26 cellular contexts compared by ENCODE assay signal in the genomic region with DNA sequence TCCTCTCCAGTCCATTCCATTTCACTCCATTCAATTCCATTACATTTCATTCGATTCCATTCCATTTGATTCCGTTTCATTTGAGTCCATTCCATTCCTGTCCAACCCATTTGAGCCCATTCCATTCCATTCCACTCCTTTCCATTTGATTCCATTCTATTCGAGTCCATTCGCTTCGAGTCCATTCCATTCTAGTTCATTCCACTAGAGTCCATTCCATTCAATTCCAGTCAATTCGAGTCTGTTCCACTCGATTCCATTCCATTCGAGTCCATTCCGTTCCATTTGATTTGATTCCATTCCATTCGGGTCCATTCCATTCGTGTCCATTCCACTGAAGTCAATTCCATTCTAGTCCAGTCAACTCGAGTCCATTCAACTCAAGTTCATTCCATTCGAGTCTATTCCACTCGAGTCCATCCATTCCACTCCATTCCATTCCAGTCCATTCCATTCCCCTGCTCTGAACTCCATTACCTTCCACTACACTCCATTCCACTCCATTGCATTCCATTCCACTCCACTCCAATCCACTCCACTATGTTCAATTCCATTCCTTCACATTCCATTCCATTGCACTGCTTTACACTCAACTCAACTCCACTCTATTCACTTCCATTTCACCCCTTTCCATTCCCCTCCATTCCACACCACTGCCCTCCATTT.
"Had no signal": no experiment of that assay in that cellular context is flagged by ENCODE, and none has a peak within 500 bp of the region (broad histone marks: within the 10 kb centered on the region; RNA-seq: fewer than 3 reads in every experiment).

No MANE protein-coding gene starts in this region.

- H3K27me3 Mint-ChIP-seq: activated CD8-positive, alpha-beta T cell treated with anti-CD3 and anti-CD28 coated beads for 36 hours; activated naive CD8-positive, alpha-beta T cell treated with anti-CD3 and anti-CD28 coated beads, Interleukin-2, amount 10 ng/mL, durations not matched to agents 7 days and 5 days; activated T-cell treated with anti-CD3 and anti-CD28 coated beads, Interleukin-2, amount 50 U/mL, for 24 hours; memory B cell; naive B cell; stimulated activated naive CD8-positive, alpha-beta T cell treated with anti-CD3 and anti-CD28 coated beads, Interleukin-15, amount 100 ng/mL, for 72 hours had no signal

- H3K9ac ChIP-seq: neural progenitor cell had no signal

- H3K4me1 Mint-ChIP-seq: activated naive CD8-positive, alpha-beta T cell treated with anti-CD3 and anti-CD28 coated beads, Interleukin-2, amount 10 ng/mL, durations not matched to agents 7 days and 5 days; neural progenitor cell; stimulated activated naive CD8-positive, alpha-beta T cell treated with anti-CD3 and anti-CD28 coated beads, Interleukin-15, amount 100 ng/mL, for 72 hours; WTC11 had no signal

- DNase-seq: activated CD4-positive, alpha-beta T cell treated with anti-CD3 and anti-CD28 coated beads for 4 hours; activated CD8-positive, alpha-beta T cell treated with anti-CD3 and anti-CD28 coated beads for 36 hours; activated naive CD4-positive, alpha-beta T cell treated with Interleukin-2 at 50 U/mL for 16 hours; activated naive CD8-positive, alpha-beta T cell treated with anti-CD3 and anti-CD28 coated beads, Interleukin-2, amount 10 ng/mL, durations not matched to agents 7 days and 5 days; activated T-cell treated with anti-CD3 and anti-CD28 coated beads, Interleukin-2, amount 50 U/mL, for 24 hours; amygdala; dermis blood vessel endothelial cell; effector memory CD4-positive, alpha-beta T cell; foreskin fibroblast; hippocampal formation; immature natural killer cell; kidney glomerular epithelial cell; left ventricle myocardium inferior; mucosa of descending colon; naive B cell; stimulated activated naive CD8-positive, alpha-beta T cell treated with anti-CD3 and anti-CD28 coated beads, Interleukin-15, amount 100 ng/mL, for 72 hours; upper lobe of right lung had no signal

- H3K4me2 ChIP-seq: neural progenitor cell had no signal

- H3K36me3 ChIP-seq: cardiac muscle cell, left ventricle myocardium inferior, neural progenitor cell, right atrium auricular region, thoracic aorta, upper lobe of right lung had no signal

- H3K27ac Mint-ChIP-seq: activated CD8-positive, alpha-beta T cell treated with anti-CD3 and anti-CD28 coated beads for 36 hours; activated naive CD8-positive, alpha-beta T cell treated with anti-CD3 and anti-CD28 coated beads, Interleukin-2, amount 10 ng/mL, durations not matched to agents 7 days and 5 days; activated T-cell treated with anti-CD3 and anti-CD28 coated beads, Interleukin-2, amount 50 U/mL, for 24 hours; activated T-helper 2 cell treated with anti-CD3 and anti-CD28 coated beads, Interferon-gamma antibody, Interleukin-2, Interleukin-4, amounts not matched to agents 10 μg/mL and 5 μg/mL and 100 μg/mL, durations not matched to agents 14 hours and 24 hours and 36 hours; immature natural killer cell; memory B cell; naive B cell; neural progenitor cell; stimulated activated naive CD8-positive, alpha-beta T cell treated with anti-CD3 and anti-CD28 coated beads, Interleukin-15, amount 100 ng/mL, for 72 hours; T-helper 2 cell treated with Interferon-gamma antibody and Interleukin-4, amounts not matched to agents 5 μg/mL and 100 μg/mL, for 36 hours; WTC11 had no signal

- H3K9me3 Mint-ChIP-seq: activated T-helper 2 cell treated with anti-CD3 and anti-CD28 coated beads, Interferon-gamma antibody, Interleukin-2, Interleukin-4, amounts not matched to agents 10 μg/mL and 5 μg/mL and 100 μg/mL, durations not matched to agents 14 hours and 24 hours and 36 hours; stimulated activated naive CD8-positive, alpha-beta T cell treated with anti-CD3 and anti-CD28 coated beads, Interleukin-15, amount 100 ng/mL, for 72 hours; T-helper 2 cell treated with Interferon-gamma antibody and Interleukin-4, amounts not matched to agents 5 μg/mL and 100 μg/mL, for 36 hours; WTC11 had no signal

- H3K9me3 ChIP-seq: left ventricle myocardium inferior had no signal

- ATAC-seq: activated CD8-positive, alpha-beta T cell treated with anti-CD3 and anti-CD28 coated beads for 36 hours; mucosa of descending colon; stimulated activated naive CD8-positive, alpha-beta T cell treated with anti-CD3 and anti-CD28 coated beads, Interleukin-15, amount 100 ng/mL, for 72 hours; WTC11 had no signal

- H3K27me3 ChIP-seq: cardiac muscle cell, neural progenitor cell, right atrium auricular region, upper lobe of right lung had no signal

- H3K4me3 Mint-ChIP-seq: activated CD8-positive, alpha-beta T cell treated with anti-CD3 and anti-CD28 coated beads for 36 hours; activated naive CD8-positive, alpha-beta T cell treated with anti-CD3 and anti-CD28 coated beads, Interleukin-2, amount 10 ng/mL, durations not matched to agents 7 days and 5 days; activated T-cell treated with anti-CD3 and anti-CD28 coated beads, Interleukin-2, amount 50 U/mL, for 24 hours; immature natural killer cell; memory B cell; naive B cell; neural progenitor cell; stimulated activated naive CD8-positive, alpha-beta T cell treated with anti-CD3 and anti-CD28 coated beads, Interleukin-15, amount 100 ng/mL, for 72 hours; T-helper 2 cell treated with Interferon-gamma antibody and Interleukin-4, amounts not matched to agents 5 μg/mL and 100 μg/mL, for 36 hours; WTC11 had no signal

- H3K4me3 ChIP-seq: cardiac muscle cell, left ventricle myocardium inferior, mucosa of descending colon, neural progenitor cell, prostate gland, right atrium auricular region, thoracic aorta, upper lobe of right lung had no signal

- H3K36me3 Mint-ChIP-seq: WTC11 had no signal

- H3K27ac ChIP-seq: cardiac muscle cell, left ventricle myocardium inferior, neural progenitor cell, prostate gland, right atrium auricular region, thoracic aorta, upper lobe of right lung had no signal

- H2AFZ ChIP-seq: neural progenitor cell had no signal

- H3K4me1 ChIP-seq: left ventricle myocardium inferior, neural progenitor cell, prostate gland, right atrium auricular region, upper lobe of right lung had no signal
